1 cellular context compared by ENCODE assay signal in genomic region chr2:146305164-146305563, GRCh38.
TF ChIP-seq lines count a peak whose summit lies in the region.

No MANE protein-coding gene starts in this region.

TF ChIP-seq in HEK293, 187 proteins besides CTCF, POLR2A, EP300 and RAD21 (continued from another document):
- TF ChIP-seq HIC1 (tag by site-specific recombination; IDR thresholded peaks at IDR 0.05) (0 out of 2 replicates have a peak, but pooled peaks have one; percentile 25), FEZF1 (tag by site-specific recombination; IDR thresholded peaks at IDR 0.05) (peak; percentile 42), PRDM4 (tag by site-specific recombination; IDR thresholded peaks at IDR 0.05) (0 out of 2 replicates have a peak, but pooled peaks have one; percentile 16), ZNF433 (tag by site-specific recombination; IDR thresholded peaks at IDR 0.05; ENCODE audit: low read depth) (no peak), ZNF37A (tag by site-specific recombination; IDR thresholded peaks at IDR 0.05) (no peak), ZNF335 (tag by site-specific recombination; conservative IDR thresholded peaks at IDR 0.05) (no peak), TSHZ1 (tag by site-specific recombination; IDR thresholded peaks at IDR 0.05; ENCODE audit: borderline replicate concordance) (no peak), ZNF501 (tag by site-specific recombination; IDR thresholded peaks at IDR 0.05) (no peak), AEBP2 (tag by site-specific recombination; IDR thresholded peaks at IDR 0.05; ENCODE audit: borderline replicate concordance) (no peak), ZNF449 (tag by site-specific recombination; IDR thresholded peaks at IDR 0.05) (no peak)
TF ChIP-seq in HEK293: peak in this region for 5.
